In genomic region chr14:67663633-67664032, GRCh38 we compare ENCODE assay signal across 22 cellular contexts.
"Had no signal": no experiment of that assay in that cellular context is flagged by ENCODE, and none has a peak within 500 bp of the region (broad histone marks: within the 10 kb centered on the region; RNA-seq: fewer than 3 reads in every experiment).

No MANE protein-coding gene starts in this region.

- H3K27ac Mint-ChIP-seq: activated B cell treated with CpG ODN at 0.5 μM for 24 hours; activated CD4-positive, alpha-beta memory T cell treated with anti-CD3 and anti-CD28 coated beads, Interleukin-2, amount 10 ng/mL, durations not matched to agents 7 days and 5 days; activated naive CD8-positive, alpha-beta T cell treated with anti-CD3 and anti-CD28 coated beads, Interleukin-2, amount 50 U/mL, for 24 hours; nephron; T-helper 2 cell treated with Interferon-gamma antibody and Interleukin-4, amounts not matched to agents 5 μg/mL and 100 μg/mL, for 36 hours had no signal

- H3K9me3 Mint-ChIP-seq: activated B cell treated with CpG ODN at 0.5 μM for 24 hours; activated CD4-positive, alpha-beta memory T cell treated with anti-CD3 and anti-CD28 coated beads, Interleukin-2, amount 10 ng/mL, durations not matched to agents 7 days and 5 days; activated naive CD8-positive, alpha-beta T cell treated with anti-CD3 and anti-CD28 coated beads, Interleukin-2, amount 50 U/mL, for 24 hours; immature natural killer cell; nephron; T-helper 2 cell treated with Interferon-gamma antibody and Interleukin-4, amounts not matched to agents 5 μg/mL and 100 μg/mL, for 36 hours had no signal

- H3K4me1 Mint-ChIP-seq: nephron had no signal

- H3K27ac ChIP-seq: hepatocyte, neutrophil, ovary, prostate gland, testis had no signal

- ATAC-seq: activated naive CD8-positive, alpha-beta T cell treated with anti-CD3 and anti-CD28 coated beads, Interleukin-2, amount 50 U/mL, for 24 hours; left ventricle myocardium superior had no signal

- DNase-seq: activated B cell treated with CpG ODN at 0.5 μM for 24 hours; activated CD4-positive, alpha-beta memory T cell treated with anti-CD3 and anti-CD28 coated beads, Interleukin-2, amount 10 ng/mL, durations not matched to agents 7 days and 5 days; activated CD4-positive, alpha-beta T cell treated with anti-CD3 and anti-CD28 coated beads for 48 hours; activated gamma-delta T cell; activated naive CD4-positive, alpha-beta T cell treated with anti-CD3 and anti-CD28 coated beads, Interleukin-2, amount 50 U/mL, for 16 hours; activated naive CD8-positive, alpha-beta T cell treated with anti-CD3 and anti-CD28 coated beads, Interleukin-2, amount 50 U/mL, for 24 hours; erythroblast; glutamatergic neuron; immature natural killer cell; left ventricle myocardium superior; midbrain; ovary; stimulated activated CD4-positive, alpha-beta T cell treated with anti-CD3 and anti-CD28 coated beads, Interleukin-2, amount 100 ng/mL, for 48 hours; stimulated activated CD8-positive, alpha-beta memory T cell treated with anti-CD3 and anti-CD28 coated beads, Interleukin-4, amount 100 ng/mL, for 48 hours; stimulated activated naive CD4-positive, alpha-beta T cell; testis; trophoblast cell had no signal

- H3K4me3 Mint-ChIP-seq: activated B cell treated with CpG ODN at 0.5 μM for 24 hours; activated CD4-positive, alpha-beta memory T cell treated with anti-CD3 and anti-CD28 coated beads, Interleukin-2, amount 10 ng/mL, durations not matched to agents 7 days and 5 days; activated naive CD8-positive, alpha-beta T cell treated with anti-CD3 and anti-CD28 coated beads, Interleukin-2, amount 50 U/mL, for 24 hours; immature natural killer cell; nephron; T-helper 2 cell treated with Interferon-gamma antibody and Interleukin-4, amounts not matched to agents 5 μg/mL and 100 μg/mL, for 36 hours had no signal
